ENCODE assay signal across 16 cellular contexts in the genomic region with DNA sequence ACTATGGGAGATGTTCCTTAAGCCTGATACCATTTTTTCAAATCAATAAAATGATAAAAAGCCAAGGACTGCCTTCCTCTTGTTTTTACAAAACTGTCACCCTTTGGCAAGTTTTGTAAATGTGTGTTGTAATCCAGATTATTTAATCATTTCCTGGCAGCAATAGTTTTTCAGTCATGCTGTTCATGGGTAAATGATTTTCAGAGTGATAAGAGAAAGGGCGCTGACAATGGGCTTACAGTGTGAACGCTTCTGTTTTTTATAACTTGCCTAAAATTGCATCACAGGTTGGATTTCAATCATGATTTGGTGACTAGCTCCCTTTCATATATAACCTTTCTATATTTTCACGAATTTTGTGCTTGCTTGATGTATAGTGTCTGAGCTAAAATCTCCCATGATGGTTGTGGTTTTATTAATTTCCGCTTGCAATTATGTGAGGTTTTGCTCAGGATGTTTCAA. TPM values are rescaled to one million over a fixed set of nuclear protein-coding genes. Genes with fewer than 3 reads are reported as not detected.
DNase-seq lines count a peak whose midpoint lies in the region; ATAC-seq and TF ChIP-seq lines count a peak whose summit lies in the region.
"Had no signal": no experiment of that assay in that cellular context is flagged by ENCODE, and none has a peak within 500 bp of the region (broad histone marks: within the 10 kb centered on the region; RNA-seq: fewer than 3 reads in every experiment).

No MANE protein-coding gene starts in this region.

- TF ChIP-seq CTCF in AG10803 (conservative IDR thresholded peaks at IDR 0.05; ENCODE audit: low read length) (no peak), left lung (IDR thresholded peaks at IDR 0.05) (no peak)

- no peaks in the 10 kb centered on the region for H3K9me3 Mint-ChIP-seq in activated CD8-positive, alpha-beta T cell treated with anti-CD3 and anti-CD28 coated beads, Interleukin-2, amount 10 ng/mL, durations not matched to agents 7 days and 5 days (ENCODE audit: insufficient read depth)
- H3K9me3 Mint-ChIP-seq: activated T-helper 2 cell treated with anti-CD3 and anti-CD28 coated beads, Interferon-gamma antibody, Interleukin-2, Interleukin-4, amounts not matched to agents 10 μg/mL and 5 μg/mL and 100 μg/mL, durations not matched to agents 14 hours and 24 hours and 36 hours had no signal

- H3K4me3 Mint-ChIP-seq in activated CD8-positive, alpha-beta T cell treated with anti-CD3 and anti-CD28 coated beads, Interleukin-2, amount 10 ng/mL, durations not matched to agents 7 days and 5 days: no peak overlapping the region

- peaks cover 6 to 11% of the 10 kb centered on the region in 2 donors for H3K4me1 ChIP-seq in left lung

- CTCF ChIA-PET in activated CD8-positive, alpha-beta T cell treated with anti-CD3 and anti-CD28 coated beads, Interleukin-2, amount 10 ng/mL, durations not matched to agents 7 days and 5 days (lab: Charles Lee): interaction anchor here (1.3 to 1.4 kb wide), 2 partner anchors 9 to 24 kb away, joined by 3 to 5 read pairs; no protein-coding TSS in a partner anchor

- no peaks in the 10 kb centered on the region for H3K36me3 Mint-ChIP-seq in activated CD8-positive, alpha-beta T cell treated with anti-CD3 and anti-CD28 coated beads, Interleukin-2, amount 10 ng/mL, durations not matched to agents 7 days and 5 days (ENCODE audit: low read depth)

- H3K27ac ChIP-seq in left lung: peak overlapping the region in 1 of 2 donors; percentile 29

- peaks cover 35% of the 10 kb centered on the region for H3K27me3 Mint-ChIP-seq in activated CD8-positive, alpha-beta T cell treated with anti-CD3 and anti-CD28 coated beads, Interleukin-2, amount 10 ng/mL, durations not matched to agents 7 days and 5 days (ENCODE audit: low read depth)

- no peak overlapping the region for H3K27ac Mint-ChIP-seq in activated CD8-positive, alpha-beta T cell treated with anti-CD3 and anti-CD28 coated beads, Interleukin-2, amount 10 ng/mL, durations not matched to agents 7 days and 5 days
- H3K27ac Mint-ChIP-seq: activated T-helper 2 cell treated with anti-CD3 and anti-CD28 coated beads, Interferon-gamma antibody, Interleukin-2, Interleukin-4, amounts not matched to agents 10 μg/mL and 5 μg/mL and 100 μg/mL, durations not matched to agents 14 hours and 24 hours and 36 hours had no signal

- ATAC-seq in activated CD8-positive, alpha-beta T cell treated with anti-CD3 and anti-CD28 coated beads, Interleukin-2, amount 10 ng/mL, durations not matched to agents 7 days and 5 days: peak; percentile 36
- ATAC-seq in left lung: peak; percentile 18
- ATAC-seq in GM21381 (IDR thresholded peaks at IDR 0.05; ENCODE audit: unreplicated experiment): no peak
- ATAC-seq in GM19035 (IDR thresholded peaks at IDR 0.05; ENCODE audit: unreplicated experiment): no peak

- no peak overlapping the region for H3K4me3 ChIP-seq in AG10803 (ENCODE audit: low read length)
- no peak overlapping the region for H3K4me3 ChIP-seq in left lung

- H3K9me3 ChIP-seq in left lung: no peaks in the 10 kb centered on the region

- intact Hi-C loops in left lung (cut with DNase I): no loop called here

- POLR2A ChIA-PET in activated CD8-positive, alpha-beta T cell treated with anti-CD3 and anti-CD28 coated beads, Interleukin-2, amount 10 ng/mL, durations not matched to agents 7 days and 5 days (lab: Charles Lee): interaction anchor here (0.7 kb wide), 1 partner anchor 51 kb away, joined by 4 read pairs; no protein-coding TSS in a partner anchor

- no peaks in the 10 kb centered on the region for H3K36me3 ChIP-seq in left lung

- peak; percentile 5 for DNase-seq in AG10803 (ENCODE audit: low read depth)
- peak; percentile 15 for DNase-seq in LoVo (ENCODE audit: low spot score)
- DNase-seq in activated CD8-positive, alpha-beta T cell treated with anti-CD3 and anti-CD28 coated beads, Interleukin-2, amount 10 ng/mL, durations not matched to agents 7 days and 5 days: no peak
- no peak for DNase-seq in left lung
- DNase-seq in activated CD8-positive, alpha-beta memory T cell treated with anti-CD3 and anti-CD28 coated beads, Interleukin-2, amount 50 U/mL, for 4 hours: no peak
- DNase-seq in cerebellar cortex (ENCODE audit: low spot score): no peak
- DNase-seq: caudate nucleus; NCI-H1417; NCI-H526; SIG-M5; stimulated activated CD4-positive, alpha-beta T cell treated with anti-CD3 and anti-CD28 coated beads, Interleukin-1b, Interleukin-23, amount 100 ng/mL, for 48 hours had no signal

- peaks cover 20% of the 10 kb centered on the region for H3K4me1 Mint-ChIP-seq in activated CD8-positive, alpha-beta T cell treated with anti-CD3 and anti-CD28 coated beads, Interleukin-2, amount 10 ng/mL, durations not matched to agents 7 days and 5 days (ENCODE audit: low read depth)

- no peaks in the 10 kb centered on the region for H3K27me3 ChIP-seq in left lung

RNA-seq across cellular contexts. Expression of gene DMBT1, which starts 19.0 kb away (rescaled TPM):
- not detected for total RNA-seq in activated CD8-positive, alpha-beta T cell treated with anti-CD3 and anti-CD28 coated beads, Interleukin-2, amount 10 ng/mL, durations not matched to agents 7 days and 5 days
- 100 to 1,000 TPM in 1 of 2 donors, 10 to 100 TPM in 1; 47.5 to 242 TPM for total RNA-seq in left lung
- total RNA-seq: activated T-helper 2 cell treated with anti-CD3 and anti-CD28 coated beads, Interferon-gamma antibody, Interleukin-2, Interleukin-4, amounts not matched to agents 10 μg/mL and 5 μg/mL and 100 μg/mL, durations not matched to agents 14 hours and 24 hours and 36 hours; H1; pulmonary artery endothelial cell had no signal

Comparison
In these comparisons a context has a peak if more than half of its experiments do, and no peak if none do; other contexts are left out.
1. DNase-seq: peak in AG10803 (single experiment) and LoVo (single experiment); none in activated CD8-positive, alpha-beta T cell treated with anti-CD3 and anti-CD28 coated beads, Interleukin-2, amount 10 ng/mL, durations not matched to agents 7 days and 5 days (single experiment), left lung (0 of 2), activated CD8-positive, alpha-beta memory T cell treated with anti-CD3 and anti-CD28 coated beads, Interleukin-2, amount 50 U/mL, for 4 hours (single experiment) and cerebellar cortex (single experiment).
2. ATAC-seq: peak in activated CD8-positive, alpha-beta T cell treated with anti-CD3 and anti-CD28 coated beads, Interleukin-2, amount 10 ng/mL, durations not matched to agents 7 days and 5 days (single experiment) and left lung (single experiment); none in GM21381 (single experiment) and GM19035 (single experiment).
3. RNA of gene DMBT1, which starts 19.0 kb away (total RNA-seq): 47.5 to 242 TPM in left lung; not detected in activated CD8-positive, alpha-beta T cell treated with anti-CD3 and anti-CD28 coated beads, Interleukin-2, amount 10 ng/mL, durations not matched to agents 7 days and 5 days; every median in the first group is over 10 times any median in the second.